ENCODE assay signal across 9 cellular contexts in the genomic region with DNA sequence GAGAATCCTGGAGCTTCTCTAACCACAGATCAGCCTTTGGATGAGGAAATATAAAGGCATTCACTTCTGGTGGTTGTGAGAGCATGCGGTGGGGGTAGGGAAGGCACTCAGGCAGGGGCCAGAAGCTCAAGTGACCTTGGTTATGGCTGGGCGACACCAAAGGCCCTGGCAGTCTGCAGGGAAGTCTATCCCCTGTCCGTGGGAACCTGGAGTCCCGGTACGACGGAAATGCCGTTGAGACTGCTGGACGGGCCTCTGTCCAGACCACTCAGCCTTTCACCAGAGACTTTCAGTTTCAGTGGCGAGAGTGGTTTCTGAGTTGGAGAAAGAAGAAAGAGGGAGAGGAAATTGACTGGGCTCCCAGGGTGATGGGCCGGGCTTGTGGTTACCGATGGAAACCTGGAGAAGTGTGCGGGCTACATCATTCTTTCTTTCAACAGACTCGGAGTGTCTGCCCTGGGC. TPM values are rescaled to one million over a fixed set of nuclear protein-coding genes. Genes with fewer than 3 reads are reported as not detected.
A peak's percentile ranks its signal among the peaks of the same experiment; 100 is the strongest.
DNase-seq lines count a peak whose midpoint lies in the region; ATAC-seq and TF ChIP-seq lines count a peak whose summit lies in the region.
"Had no signal": no experiment of that assay in that cellular context is flagged by ENCODE, and none has a peak within 500 bp of the region (broad histone marks: within the 10 kb centered on the region; RNA-seq: fewer than 3 reads in every experiment).

No MANE protein-coding gene starts in this region.

- TF ChIP-seq CTCF in choroid plexus epithelial cell (conservative IDR thresholded peaks at IDR 0.05; ENCODE audit: low read depth, low read length) (no peak), omental fat pad (IDR thresholded peaks at IDR 0.05) (no peak), SK-N-SH (IDR thresholded peaks at IDR 0.05) (no peak)

- 90% methylated on average over 12 of the region's 13 CpGs for WGBS in SK-N-SH (ENCODE audit: low lambda C conversion rate)

- H3K27ac ChIP-seq in SK-N-SH (ENCODE audit: low read depth in 2 of 2, low read length in 1 of 2), result peak overlapping the region in 1 of 2 experiments; percentile 10; a peak in 1 of 4 replicates

- POLR2A ChIA-PET in SK-N-SH (lab: Yijun Ruan, JAX), result no interaction called here

- H2AFZ ChIP-seq in SK-N-SH (ENCODE audit: low read depth), result no peak overlapping the region

- no peaks in the 10 kb centered on the region for H3K79me2 ChIP-seq in SK-N-SH (ENCODE audit: insufficient read depth)

- CTCF ChIA-PET in SK-N-SH (lab: Yijun Ruan, JAX), result interaction anchor here (0.7 to 4.1 kb wide), 2 partner anchors 13 to 95 kb away, joined by 3 to 36 read pairs; no protein-coding TSS in a partner anchor

- no peak overlapping the region for H3K9ac ChIP-seq in SK-N-SH

- no peaks in the 10 kb centered on the region for H3K9me2 ChIP-seq in SK-N-SH

- H3F3A ChIP-seq in SK-N-SH (replicated peaks; ENCODE audit: insufficient read depth), result peaks cover 3% of the 10 kb centered on the region

- H3K27me3 ChIP-seq in MG63 (no peaks in the 10 kb centered on the region), SK-N-SH (ENCODE audit: insufficient read depth) (no peaks in the 10 kb centered on the region)

- H3K4me1 ChIP-seq in SK-N-SH (ENCODE audit: control insufficient read depth in 1 of 2, insufficient read depth in 2 of 2, low read depth in 1 of 2, low read length in 1 of 2), result peaks cover 0 to 12% of the 10 kb centered on the region in 2 experiments; a peak in 1 of 4 replicates

- H3K4me2 ChIP-seq in SK-N-SH, result no peak overlapping the region

- DNase-seq in DMS79 (lab: John Stamatoyannopoulos, UW), result peak; percentile 52
- peak; percentile 65 for DNase-seq in MG63
- peak; percentile 89 for DNase-seq in choroid plexus epithelial cell (ENCODE audit: low read depth)
- DNase-seq in omental fat pad (ENCODE audit: low spot score), result no peak
- no peak for DNase-seq in NK-92 treated with Interleukin-12 subunit alpha and Interleukin-12 subunit beta, amount 100 ng/mL, for 24 hours (lab: John Stamatoyannopoulos, UW)
- no peak for DNase-seq in SK-N-SH
- DNase-seq: stimulated activated CD4-positive, alpha-beta T cell treated with anti-CD3 and anti-CD28 coated beads, Interleukin-4, amount 100 ng/mL, for 4 hours had no signal

- no peak for TF ChIP-seq RAD21 in SK-N-SH (IDR thresholded peaks at IDR 0.05; ENCODE audit: low read length)

- H3K36me3 ChIP-seq in MG63 (no peaks in the 10 kb centered on the region), SK-N-SH (replicated peaks in 1 of 2; ENCODE audit: control insufficient read depth in 1 of 2, insufficient read depth in 2 of 2, low read length in 1 of 2) (peaks cover 30 to 53% of the 10 kb centered on the region in 2 experiments)

- H4K20me1 ChIP-seq in SK-N-SH (ENCODE audit: insufficient read depth), result no peaks in the 10 kb centered on the region

- ATAC-seq in omental fat pad (ENCODE audit: low FRiP score) (peak; percentile 65), HG02763 (IDR thresholded peaks at IDR 0.05; ENCODE audit: unreplicated experiment) (no peak), HG02840 (IDR thresholded peaks at IDR 0.05; ENCODE audit: low FRiP score, unreplicated experiment) (no peak)

- H3K9me3 ChIP-seq in MG63 (no peaks in the 10 kb centered on the region), SK-N-SH (no peaks in the 10 kb centered on the region)

- TF ChIP-seq EP300 in SK-N-SH (IDR thresholded peaks at IDR 0.05; ENCODE audit: borderline replicate concordance in 1 of 2, low read depth in 1 of 2, low read length in 1 of 2), result no peak

- peak overlapping the region; percentile 12; the same call in 1 of the 2 replicates for H3K4me3 ChIP-seq in MG63
- peak overlapping the region; percentile 30 for H3K4me3 ChIP-seq in choroid plexus epithelial cell (ENCODE audit: low read depth, low read length)
- H3K4me3 ChIP-seq in SK-N-SH (ENCODE audit: low read depth in 2 of 2, low read length in 1 of 2), result no peak overlapping the region

TF ChIP-seq in SK-N-SH, 30 proteins besides CTCF, POLR2A, EP300 and RAD21:
- TF ChIP-seq FOXM1 (IDR thresholded peaks at IDR 0.05; ENCODE audit: low read depth) (no peak), USF2 (IDR thresholded peaks at IDR 0.05; ENCODE audit: borderline replicate concordance, low read depth, low read length) (no peak), FOXJ3 (CRISPR knock-in tag; IDR thresholded peaks at IDR 0.05) (no peak), TAF1 (IDR thresholded peaks at IDR 0.05; ENCODE audit: borderline replicate concordance, low read depth, low read length) (no peak), NRF1 (IDR thresholded peaks at IDR 0.05; ENCODE audit: low read depth, low read length) (no peak)
TF ChIP-seq in SK-N-SH: peak in this region for 0.

RNA-seq across cellular contexts. Expression of gene ISCA2, which starts 20.9 kb away (rescaled TPM):
- 12.7 and 31.6 TPM in 2 replicates for total RNA-seq in MG63 (2014; rRNA removed; shearing (Covaris generic); ENCODE audit: low replicate concordance)
- 10 to 100 TPM in 1 of 4 donors, 1 to 10 TPM in 3; 7.0 to 11.2 (median 9.2) TPM for total RNA-seq in omental fat pad
- polyA plus RNA-seq in SK-N-SH (2012; rRNA removed), result 37.3 and 51.9 TPM in 2 replicates
- polyA plus RNA-seq in SK-N-SH (2012; cell fraction: cytosol; rRNA removed), result 57.2 and 70.6 TPM in 2 replicates
- polyA plus RNA-seq in SK-N-SH (2012; cell fraction: nucleus; rRNA removed), result 17.1 and 20.7 TPM in 2 replicates

RNA-seq across cellular contexts. Expression of gene NPC2, which starts 21.4 kb away (rescaled TPM):
- 25.5 and 33.4 TPM in 2 replicates for total RNA-seq in MG63 (2014; rRNA removed; shearing (Covaris generic); ENCODE audit: low replicate concordance)
- total RNA-seq in omental fat pad, result 100 to 1,000 TPM; 271 to 717 (median 546) TPM
- 340 and 522 TPM in 2 replicates for polyA plus RNA-seq in SK-N-SH (2012; rRNA removed)
- 249 and 380 TPM in 2 replicates for polyA plus RNA-seq in SK-N-SH (2012; cell fraction: cytosol; rRNA removed)
- polyA plus RNA-seq in SK-N-SH (2012; cell fraction: nucleus; rRNA removed), result 160 and 242 TPM in 2 replicates

Comparison
In these comparisons a context has a peak if more than half of its experiments do, and no peak if none do; other contexts are left out.
1. DNase-seq: peak in DMS79 (single experiment), MG63 (single experiment) and choroid plexus epithelial cell (single experiment); none in omental fat pad (single experiment), NK-92 treated with Interleukin-12 subunit alpha and Interleukin-12 subunit beta, amount 100 ng/mL, for 24 hours (single experiment) and SK-N-SH (single experiment).
2. H3K4me3 ChIP-seq: peak in MG63 (single experiment) and choroid plexus epithelial cell (single experiment); none in SK-N-SH (0 of 2).